8 cellular contexts compared by ENCODE assay signal in the genomic region with DNA sequence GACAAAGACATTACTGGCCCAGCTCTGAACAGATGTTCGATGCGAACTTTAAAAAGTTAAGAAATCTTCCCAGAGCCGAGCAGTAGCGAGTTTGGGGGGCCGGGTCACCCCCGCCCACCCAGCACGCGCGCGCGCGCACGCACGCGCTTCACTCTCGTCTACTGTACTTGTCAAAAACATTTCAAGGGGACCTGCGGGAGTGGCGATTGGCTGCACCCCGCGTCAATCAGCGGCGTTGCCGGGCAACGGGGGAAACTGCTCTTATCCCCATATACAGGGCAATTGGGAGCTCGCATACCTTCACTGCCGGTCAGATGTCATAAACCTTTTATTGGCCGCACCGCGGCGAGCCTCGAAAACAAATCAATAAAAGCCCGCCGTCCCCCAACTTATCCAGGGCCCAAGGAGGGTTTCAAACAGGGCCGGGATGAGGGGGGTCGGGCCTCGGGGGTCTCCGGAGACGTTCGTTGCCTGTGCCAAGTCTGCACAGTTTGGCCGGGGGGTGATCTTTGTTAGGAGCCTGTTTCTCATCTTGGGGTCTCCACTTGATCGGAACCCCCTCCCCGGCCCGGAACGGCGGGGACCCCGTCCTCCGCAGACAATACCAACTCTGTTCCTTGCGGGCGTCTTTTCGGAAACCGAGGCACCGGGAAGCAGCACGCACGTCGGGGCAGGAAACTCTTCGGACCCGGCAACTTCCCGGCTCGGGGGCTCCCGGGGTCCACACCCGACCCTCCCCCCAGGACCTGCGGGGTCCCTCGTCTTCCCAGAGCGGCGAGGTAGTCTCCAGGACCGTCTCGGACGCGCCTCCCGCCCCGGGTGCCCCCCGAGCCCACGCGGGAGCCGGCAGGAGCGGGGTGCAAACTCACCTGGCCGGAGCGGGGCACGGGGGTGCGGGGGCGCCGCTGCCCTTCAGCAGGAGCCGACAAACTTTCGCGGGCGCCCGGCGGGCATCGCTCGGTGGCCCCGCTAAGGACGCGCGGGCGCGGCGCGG. TPM values are rescaled to one million over a fixed set of nuclear protein-coding genes. Genes with fewer than 3 reads are reported as not detected.
DNase-seq lines count a peak whose midpoint lies in the region; ATAC-seq and TF ChIP-seq lines count a peak whose summit lies in the region.

No MANE protein-coding gene starts in this region.

- DNase-seq in NCI-H1417 treated with DMSO at 0.1 percent for 48 hours (lab: John Stamatoyannopoulos, UW) (peak; percentile 87), T-cell (peak; percentile 94 to 100 (median 98)), amniotic stem cell (lab: John Stamatoyannopoulos, UW) (peak; percentile 64), left ventricle myocardium inferior (peak; percentile 100), posterior vena cava (ENCODE audit: low spot score) (peak; percentile 100), upper lobe of right lung (peak; percentile 99)

- peak overlapping the region; percentile 91 to 92 (median 92) for H3K4me3 Mint-ChIP-seq in T-cell

- H3K27ac Mint-ChIP-seq in T-cell = peak overlapping the region; percentile 71 to 78

- intact Hi-C loops in left ventricle myocardium inferior (cut with micrococcal nuclease) (no loop called here), posterior vena cava (cut with DNase I) (loop anchor here in 1 of 2 donors (5.0 to 10.0 kb wide), 2 partner anchors 111 to 496 kb away; no protein-coding TSS in a partner anchor), upper lobe of right lung (cut with DNase I) (no loop called here)

- TF ChIP-seq CTCF in GM12875 (IDR thresholded peaks at IDR 0.05; ENCODE audit: borderline replicate concordance, insufficient read depth, low read depth, low read length) (no peak), left ventricle myocardium inferior (IDR thresholded peaks at IDR 0.05; ENCODE audit: borderline replicate concordance) (no peak), upper lobe of right lung (IDR thresholded peaks at IDR 0.05) (no peak)

- H3K27me3 Mint-ChIP-seq in T-cell = no peaks in the 10 kb centered on the region

- H3K4me3 ChIP-seq in GM12875 (ENCODE audit: low read depth, low read length) = peak overlapping the region; percentile 92
- peak overlapping the region; percentile 93 for H3K4me3 ChIP-seq in left ventricle myocardium inferior
- peak overlapping the region; percentile 83 for H3K4me3 ChIP-seq in upper lobe of right lung

- CTCF ChIA-PET in T-cell (lab: Charles Lee) = interaction anchor here (0.6 to 0.7 kb wide), 3 partner anchors 14 to 286 kb away, joined by 3 to 5 read pairs (median 3); no protein-coding TSS in a partner anchor

- H3K4me1 Mint-ChIP-seq in T-cell = peaks cover 55 to 62% (median 59%) of the 10 kb centered on the region in 3 donors

- peaks cover 73% of the 10 kb centered on the region for H3K4me1 ChIP-seq in left ventricle myocardium inferior
- peaks cover 14% of the 10 kb centered on the region for H3K4me1 ChIP-seq in upper lobe of right lung

- no peaks in the 10 kb centered on the region for H3K9me3 ChIP-seq in left ventricle myocardium inferior (replicated peaks)
- no peaks in the 10 kb centered on the region for H3K9me3 ChIP-seq in upper lobe of right lung

- H3K27ac ChIP-seq in left ventricle myocardium inferior (replicated peaks) (peak overlapping the region; percentile 96), upper lobe of right lung (peak overlapping the region; percentile 94)

- H3K27me3 ChIP-seq in left ventricle myocardium inferior (ENCODE audit: low read depth) = no peaks in the 10 kb centered on the region
- H3K27me3 ChIP-seq in upper lobe of right lung = no peaks in the 10 kb centered on the region

- POLR2A ChIA-PET in T-cell (lab: Charles Lee) = interaction anchor here (0.5 to 1.3 kb wide), 6 partner anchors 8 to 350 kb away, joined by 3 to 12 read pairs (median 6); no protein-coding TSS in a partner anchor

- H3K36me3 ChIP-seq in left ventricle myocardium inferior (peaks cover 8% of the 10 kb centered on the region), upper lobe of right lung (peaks cover 8% of the 10 kb centered on the region)

- peaks cover 17% of the 10 kb centered on the region for H3K36me3 Mint-ChIP-seq in T-cell

- peak; percentile 81 for ATAC-seq in HG02798 (IDR thresholded peaks at IDR 0.05; ENCODE audit: poor library complexity, unreplicated experiment)
- peak; percentile 69 to 80 (median 72) for ATAC-seq in T-cell (replicated peaks in 1 of 4)
- peak; percentile 85 for ATAC-seq in upper lobe of right lung

- H3K9me3 Mint-ChIP-seq in T-cell = no peaks in the 10 kb centered on the region

RNA-seq across cellular contexts. Expression of a gene that starts 0.7 kb away (rescaled TPM):
- total RNA-seq in T-cell = 100 to 1,000 TPM in 3 of 5 donors, 10 to 100 TPM in 2; 92.8 to 176 (median 103) TPM
- total RNA-seq in left ventricle myocardium inferior = 120 TPM
- total RNA-seq in posterior vena cava = 100 to 1,000 TPM; 138 to 142 TPM
- 103 TPM for total RNA-seq in upper lobe of right lung

Comparison
In these comparisons a context has a peak if more than half of its experiments do, and no peak if none do; other contexts are left out.
1. Peak in every context shown above with its lines: DNase-seq, ATAC-seq, H3K4me3 ChIP-seq and H3K27ac ChIP-seq.